Comparison of ENCODE assay signal across 17 cellular contexts in the genomic region with DNA sequence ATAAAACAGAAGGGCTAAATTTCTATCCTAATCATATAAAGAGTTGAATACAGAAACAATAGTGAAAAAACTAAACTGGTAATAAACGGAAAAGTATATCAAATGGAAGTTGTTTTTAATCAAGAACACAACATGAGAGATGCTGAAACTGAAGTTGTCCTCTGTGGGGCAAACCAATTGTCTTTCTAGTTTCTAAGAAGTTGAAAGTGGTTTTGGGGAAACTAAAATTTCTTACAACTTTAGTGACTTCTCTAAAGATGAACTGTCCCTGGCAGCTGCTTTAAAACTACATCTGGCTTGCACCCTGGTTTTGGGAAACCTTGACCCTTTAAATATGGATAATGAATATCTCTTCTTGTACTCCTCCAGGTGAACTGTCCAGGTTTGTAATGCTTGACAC.
"Had no signal": no experiment of that assay in that cellular context is flagged by ENCODE, and none has a peak within 500 bp of the region (broad histone marks: within the 10 kb centered on the region; RNA-seq: fewer than 3 reads in every experiment).

No MANE protein-coding gene starts in this region.

- H3K4me3 ChIP-seq: esophagus squamous epithelium, left lung, neural progenitor cell, right lobe of liver, smooth muscle cell, thoracic aorta had no signal

- H3K9me3 ChIP-seq: esophagus squamous epithelium, left lung, right lobe of liver, thoracic aorta had no signal

- H3K27ac ChIP-seq: brain microvascular endothelial cell, esophagus squamous epithelium, left lung, neural progenitor cell, right lobe of liver, thoracic aorta had no signal

- H3K27me3 Mint-ChIP-seq: activated naive CD4-positive, alpha-beta T cell treated with anti-CD3 and anti-CD28 coated beads, Interleukin-2, amount 50 U/mL, for 24 hours; naive B cell had no signal

- DNase-seq: activated CD4-positive, alpha-beta T cell treated with anti-CD3 and anti-CD28 coated beads, Interleukin-2, amount 50 U/mL, for 48 hours; activated effector memory CD4-positive, alpha-beta T cell treated with anti-CD3 and anti-CD28 coated beads, Interleukin-2, amount 50 U/mL, for 16 hours; brain microvascular endothelial cell; effector CD8-positive, alpha-beta T cell; esophagus squamous epithelium; hippocampal formation; kidney; left lung; naive B cell; right lobe of liver; stimulated activated CD4-positive, alpha-beta T cell treated with anti-CD3 and anti-CD28 coated beads, Interleukin-4, amount 100 ng/mL, for 4 hours; stimulated activated CD8-positive, alpha-beta memory T cell treated with anti-CD3 and anti-CD28 coated beads, Interleukin-4, amount 100 ng/mL, for 48 hours; stimulated activated naive CD4-positive, alpha-beta T cell treated with Interleukin-2 at 50 U/mL for 16 hours had no signal

- H3K36me3 ChIP-seq: thoracic aorta had no signal

- H3K27me3 ChIP-seq: brain microvascular endothelial cell, esophagus squamous epithelium, left lung, neural progenitor cell, right lobe of liver had no signal

- H3K9me3 Mint-ChIP-seq: activated naive CD4-positive, alpha-beta T cell treated with anti-CD3 and anti-CD28 coated beads, Interleukin-2, amount 50 U/mL, for 24 hours; naive B cell; neural progenitor cell had no signal

- ATAC-seq: left lung, right lobe of liver had no signal

- H3K4me3 Mint-ChIP-seq: activated naive CD4-positive, alpha-beta T cell treated with anti-CD3 and anti-CD28 coated beads, Interleukin-2, amount 50 U/mL, for 24 hours; naive B cell; neural progenitor cell had no signal

- H3K4me1 ChIP-seq: esophagus squamous epithelium had no signal

- H3K27ac Mint-ChIP-seq: activated naive CD4-positive, alpha-beta T cell treated with anti-CD3 and anti-CD28 coated beads, Interleukin-2, amount 50 U/mL, for 24 hours; neural progenitor cell had no signal
